In the genomic region with DNA sequence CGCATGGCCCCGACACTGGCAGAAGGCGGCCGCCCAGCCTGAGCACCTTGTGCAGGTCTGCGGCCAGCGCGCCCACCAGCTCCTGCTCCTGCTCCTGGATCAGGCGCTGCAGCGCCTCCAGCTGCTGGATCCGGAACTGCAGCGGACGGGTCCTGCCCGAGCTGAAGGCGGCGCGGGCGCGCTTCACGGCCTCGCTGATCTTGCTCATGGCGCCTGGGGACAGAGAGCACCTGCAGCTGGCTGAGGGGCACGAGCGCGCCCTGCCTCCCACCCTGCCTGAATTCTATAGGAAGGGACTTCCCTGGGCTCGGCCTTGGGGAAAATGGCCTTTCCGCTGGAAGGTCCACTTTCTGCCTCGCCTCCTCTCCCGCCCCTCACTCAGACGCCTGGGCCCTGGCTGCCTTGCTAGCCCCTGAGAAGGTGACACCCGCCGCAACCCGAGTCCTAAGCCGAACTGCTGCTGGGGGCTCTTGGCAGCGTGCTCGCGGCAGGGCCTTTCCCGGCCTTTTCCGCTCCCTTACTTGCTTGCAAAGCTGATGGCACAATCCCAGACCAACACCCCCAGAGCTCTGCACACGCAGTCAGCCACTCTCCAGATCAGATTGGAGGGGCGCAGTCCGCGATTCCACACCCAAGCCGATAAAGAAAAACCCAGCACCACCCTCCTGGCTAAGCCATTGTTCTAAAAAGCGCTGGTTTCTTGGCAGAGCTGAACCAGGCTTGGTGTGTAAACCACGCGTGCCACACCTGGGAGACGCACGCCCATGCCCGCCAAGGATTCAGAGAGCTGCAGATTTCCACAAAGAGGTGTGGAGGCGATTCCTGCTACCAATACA, we compare ENCODE assay signal across 9 cellular contexts. TPM values are rescaled to one million over a fixed set of nuclear protein-coding genes. Genes with fewer than 3 reads are reported as not detected.
DNase-seq lines count a peak whose midpoint lies in the region; ATAC-seq, FAIRE-seq and TF ChIP-seq lines count a peak whose summit lies in the region.
"Had no signal": no experiment of that assay in that cellular context is flagged by ENCODE, and none has a peak within 500 bp of the region (broad histone marks: within the 10 kb centered on the region; RNA-seq: fewer than 3 reads in every experiment).

No MANE protein-coding gene starts in this region.

- no peaks in the 10 kb centered on the region for H3K36me3 ChIP-seq in CD8-positive, alpha-beta memory T cell (ENCODE audit: insufficient read depth, low read length)
- no peaks in the 10 kb centered on the region for H3K36me3 ChIP-seq in Panc1 (ENCODE audit: control insufficient read depth, insufficient read depth, low read length)
- H3K36me3 ChIP-seq in neuron (ENCODE audit: insufficient read depth, low read length): no peaks in the 10 kb centered on the region

- peak overlapping the region in 1 of 8 donors; percentile 54 for H3K27ac Mint-ChIP-seq in CD8-positive, alpha-beta memory T cell
- H3K27ac Mint-ChIP-seq in stimulated activated naive CD8-positive, alpha-beta T cell treated with anti-CD3 and anti-CD28 coated beads, Interleukin-15, amount 100 ng/mL, for 72 hours: peak overlapping the region in 1 of 2 donors; percentile 27

- TF ChIP-seq CTCF in Panc1 (IDR thresholded peaks at IDR 0.05): peak; percentile 79

- H3K9me3 ChIP-seq in CD8-positive, alpha-beta memory T cell (ENCODE audit: low read length): no peaks in the 10 kb centered on the region
- H3K9me3 ChIP-seq in Panc1 (ENCODE audit: control insufficient read depth, insufficient read depth, low read depth, low read length): no peaks in the 10 kb centered on the region
- no peaks in the 10 kb centered on the region for H3K9me3 ChIP-seq in neuron (ENCODE audit: low read length)

- H3K4me3 Mint-ChIP-seq in CD8-positive, alpha-beta memory T cell: peak overlapping the region; percentile 20 to 74 (median 61)
- peak overlapping the region; percentile 73 to 98 for H3K4me3 Mint-ChIP-seq in stimulated activated naive CD8-positive, alpha-beta T cell treated with anti-CD3 and anti-CD28 coated beads, Interleukin-15, amount 100 ng/mL, for 72 hours

- H3K27me3 ChIP-seq in CD8-positive, alpha-beta memory T cell (ENCODE audit: insufficient read depth, low read length, poor library complexity, severe bottlenecking): no peaks in the 10 kb centered on the region
- H3K27me3 ChIP-seq in Panc1 (ENCODE audit: control insufficient read depth, insufficient read depth, low read length): no peaks in the 10 kb centered on the region
- peaks cover 6% of the 10 kb centered on the region for H3K27me3 ChIP-seq in neuron (ENCODE audit: insufficient read depth, low read length)

- H3K9me3 Mint-ChIP-seq in CD8-positive, alpha-beta memory T cell: no peaks in the 10 kb centered on the region
- no peaks in the 10 kb centered on the region for H3K9me3 Mint-ChIP-seq in stimulated activated naive CD8-positive, alpha-beta T cell treated with anti-CD3 and anti-CD28 coated beads, Interleukin-15, amount 100 ng/mL, for 72 hours

- peak overlapping the region; percentile 65 for H2AFZ ChIP-seq in neuron (ENCODE audit: low read depth, low read length)

- FAIRE-seq in frontal cortex (lab: Jason Lieb, UNC): no peak

- no peak overlapping the region for H3K27ac ChIP-seq in CD8-positive, alpha-beta memory T cell (ENCODE audit: low read depth, low read length)
- H3K27ac ChIP-seq in Panc1 (ENCODE audit: low read length): no peak overlapping the region
- H3K27ac ChIP-seq: SK-N-MC had no signal

- BruUV-seq in Panc1 (replicated peaks; lab: Mats Ljungman, UMichigan): no TSS peak

- H3K4me3 ChIP-seq in CD8-positive, alpha-beta memory T cell (ENCODE audit: low read length): no peak overlapping the region
- H3K4me3 ChIP-seq in Panc1 (ENCODE audit: low read depth in 2 of 2, low read length in 2 of 2) (no peak overlapping the region), neuron (ENCODE audit: low read length) (peak overlapping the region; percentile 28)
- H3K4me3 ChIP-seq: SK-N-MC had no signal

- peaks cover 0 to 10% (median 0%) of the 10 kb centered on the region in 3 donors for H3K4me1 Mint-ChIP-seq in CD8-positive, alpha-beta memory T cell
- H3K4me1 Mint-ChIP-seq in stimulated activated naive CD8-positive, alpha-beta T cell treated with anti-CD3 and anti-CD28 coated beads, Interleukin-15, amount 100 ng/mL, for 72 hours: peaks cover 13% of the 10 kb centered on the region

- intact Hi-C loops in Panc1 (cut with micrococcal nuclease; ENCODE audit: unreplicated experiment): no loop called here

- H3K36me3 Mint-ChIP-seq in CD8-positive, alpha-beta memory T cell: peaks cover 0 to 3% (median 0%) of the 10 kb centered on the region in 3 donors

- POLR2A ChIA-PET in CD8-positive, alpha-beta memory T cell (lab: Charles Lee): interaction anchor here (1.0 kb wide), 1 partner anchor 97 kb away, joined by 3 read pairs; no protein-coding TSS in a partner anchor
- POLR2A ChIA-PET in Panc1 (lab: Charles Lee): no interaction called here

- CTCF ChIA-PET in CD8-positive, alpha-beta memory T cell (lab: Charles Lee): interaction anchor here (0.8 to 2.8 kb wide), 15 partner anchors 10 to 382 kb away, joined by 3 to 19 read pairs (median 5); a partner anchor contains a TSS
- CTCF ChIA-PET in Panc1 (lab: Charles Lee): interaction anchor here (0.6 to 0.7 kb wide), 4 partner anchors 9 to 481 kb away, joined by 3 to 5 read pairs (median 4); no protein-coding TSS in a partner anchor

- peak; percentile 70 to 84 (median 71) for DNase-seq in CD8-positive, alpha-beta memory T cell
- DNase-seq in Panc1 (ENCODE audit: low read depth, low spot score) (no peak), frontal cortex (ENCODE audit: low spot score in 2 of 2) (peak; percentile 86 to 90)
- peak; percentile 65 for DNase-seq in activated gamma-delta T cell treated with anti-CD3 and anti-CD28 coated beads, Interleukin-2, amount 50 U/mL, for 16 hours (ENCODE audit: low read depth)
- DNase-seq in stimulated activated naive CD8-positive, alpha-beta T cell treated with anti-CD3 and anti-CD28 coated beads, Interleukin-15, amount 100 ng/mL, for 72 hours: peak; percentile 89 to 92

- in situ Hi-C loops in Panc1 (cut with HindIII; ENCODE audit: low pct_unique_long_range_greater_than_20kb, low sequenced_read_pairs): no loop called here

- ATAC-seq in HG02763 (IDR thresholded peaks at IDR 0.05; ENCODE audit: unreplicated experiment): peak; percentile 57
- peak; percentile 58; the same call in 1 of the 2 replicates for ATAC-seq in Panc1
- peak; percentile 89 for ATAC-seq in stimulated activated naive CD8-positive, alpha-beta T cell treated with anti-CD3 and anti-CD28 coated beads, Interleukin-15, amount 100 ng/mL, for 72 hours
- no peak for ATAC-seq in HG03521 (IDR thresholded peaks at IDR 0.05; ENCODE audit: unreplicated experiment)

- peaks cover 4 to 12% of the 10 kb centered on the region in 2 donors for H3K27me3 Mint-ChIP-seq in CD8-positive, alpha-beta memory T cell
- no peaks in the 10 kb centered on the region for H3K27me3 Mint-ChIP-seq in stimulated activated naive CD8-positive, alpha-beta T cell treated with anti-CD3 and anti-CD28 coated beads, Interleukin-15, amount 100 ng/mL, for 72 hours

- peaks cover 4% of the 10 kb centered on the region for H3K4me1 ChIP-seq in CD8-positive, alpha-beta memory T cell (ENCODE audit: insufficient read depth, low read length)
- H3K4me1 ChIP-seq in Panc1 (ENCODE audit: control insufficient read depth, insufficient read depth, low read length) (no peaks in the 10 kb centered on the region), neuron (ENCODE audit: insufficient read depth, low read length) (peaks cover 3% of the 10 kb centered on the region)

RNA-seq across cellular contexts. Expression of a gene that starts 3.0 kb away (rescaled TPM):
- not detected for total RNA-seq in CD8-positive, alpha-beta memory T cell
- 0.32 TPM for polyA plus RNA-seq in CD8-positive, alpha-beta memory T cell
- total RNA-seq in Panc1 (2021; ENCODE audit: unreplicated experiment) (0.21 TPM), frontal cortex (0.41 TPM)
- polyA plus RNA-seq in Panc1 (2012; ENCODE audit: insufficient read length): not detected

RNA-seq across cellular contexts. Expression of a gene that starts 28.8 kb away (rescaled TPM):
- total RNA-seq in CD8-positive, alpha-beta memory T cell: not detected
- not detected for polyA plus RNA-seq in CD8-positive, alpha-beta memory T cell
- total RNA-seq in Panc1 (2021; ENCODE audit: unreplicated experiment): not detected
- polyA plus RNA-seq in Panc1 (2012; ENCODE audit: insufficient read length): 0.13 TPM
- under 0.01 TPM for total RNA-seq in frontal cortex
